Comparison of ENCODE assay signal across 15 cellular contexts in genomic region chr2:33411765-33412164, GRCh38.
DNase-seq lines count a peak whose midpoint lies in the region; ATAC-seq and TF ChIP-seq lines count a peak whose summit lies in the region.
"Had no signal": no experiment of that assay in that cellular context is flagged by ENCODE, and none has a peak within 500 bp of the region (broad histone marks: within the 10 kb centered on the region; RNA-seq: fewer than 3 reads in every experiment).

No MANE protein-coding gene starts in this region.

- DNase-seq in A172 (ENCODE audit: low spot score) (peak; percentile 46), adipocyte (ENCODE audit: low read depth) (peak; percentile 78), fibroblast of villous mesenchyme (ENCODE audit: low read depth) (peak; percentile 91), HK-2 (ENCODE audit: unreplicated experiment) (no peak), NCI-H1092 treated with DMSO at 0.1 percent for 48 hours (lab: John Stamatoyannopoulos, UW) (no peak), heart left ventricle (no peak), MV-4-11 (lab: John Stamatoyannopoulos, UW) (no peak)
- DNase-seq: DND-41; effector memory CD4-positive, alpha-beta T cell; head of caudate nucleus; occipital lobe; Peyer's patch had no signal

- no peak for TF ChIP-seq POLR2A in heart left ventricle (IDR thresholded peaks at IDR 0.05)

- H3K9me3 ChIP-seq in HEK293 (ENCODE audit: control insufficient read depth, insufficient read depth, low read depth, low read length), result no peaks in the 10 kb centered on the region
- peaks cover 6% of the 10 kb centered on the region for H3K9me3 ChIP-seq in adipocyte (ENCODE audit: control insufficient read depth, low read length)
- H3K9me3 ChIP-seq in heart left ventricle, result peaks cover 0 to 13% (median 6%) of the 10 kb centered on the region in 12 donors
- H3K9me3 ChIP-seq: Peyer's patch had no signal

- H3K36me3 ChIP-seq in HEK293 (ENCODE audit: control insufficient read depth in 2 of 2, insufficient read depth in 1 of 2, low read length in 2 of 2) (no peaks in the 10 kb centered on the region), adipocyte (ENCODE audit: control insufficient read depth, insufficient read depth, low read length, severe bottlenecking) (no peaks in the 10 kb centered on the region), heart left ventricle (no peaks in the 10 kb centered on the region)
- H3K36me3 ChIP-seq: Peyer's patch had no signal

- no peak overlapping the region for H3K4me3 ChIP-seq in HEK293 (ENCODE audit: low read depth, low read length)
- H3K4me3 ChIP-seq in adipocyte (ENCODE audit: low read length), result no peak overlapping the region
- H3K4me3 ChIP-seq in fibroblast of villous mesenchyme (ENCODE audit: low read depth, low read length), result no peak overlapping the region
- no peak overlapping the region for H3K4me3 ChIP-seq in heart left ventricle
- H3K4me3 ChIP-seq: Peyer's patch had no signal

- H3K27ac ChIP-seq in HEK293 (ENCODE audit: extremely low read depth, low read depth, low read length) (no peak overlapping the region), heart left ventricle (no peak overlapping the region)
- H3K27ac ChIP-seq: KMS-11, Peyer's patch had no signal

- no peak for TF ChIP-seq CTCF in HEK293 (tag by site-specific recombination; IDR thresholded peaks at IDR 0.05)
- no peak for TF ChIP-seq CTCF in fibroblast of villous mesenchyme (IDR thresholded peaks at IDR 0.05; ENCODE audit: insufficient read depth, low read depth, low read length)
- TF ChIP-seq CTCF in heart left ventricle (IDR thresholded peaks at IDR 0.05), result no peak

- no peak for ATAC-seq in heart left ventricle
- ATAC-seq: stimulated activated effector memory CD8-positive, alpha-beta T cell treated with anti-CD3 and anti-CD28 coated beads, Interleukin-12 subunit alpha, Interleukin-12 subunit beta, amount 100 ng/mL, for 72 hours had no signal

- H3K9ac ChIP-seq in adipocyte (ENCODE audit: low read length), result no peak overlapping the region
- H3K9ac ChIP-seq: KMS-11 had no signal

- H3K27me3 ChIP-seq in adipocyte (replicated peaks; ENCODE audit: control insufficient read depth, insufficient read depth, low read length) (no peaks in the 10 kb centered on the region), heart left ventricle (no peaks in the 10 kb centered on the region)
- H3K27me3 ChIP-seq: Peyer's patch had no signal

- intact Hi-C loops in heart left ventricle (cut with DNase I), result loop anchor here in 7 of 10 donors (2.0 to 10.0 kb wide), 4 partner anchors 29 to 173 kb away; no protein-coding TSS in a partner anchor

- CTCF ChIA-PET in HEK293 (lab: Yijun Ruan, JAX), result interaction anchor here (0.6 to 1.5 kb wide), 4 partner anchors 9 to 355 kb away, joined by 3 to 5 read pairs (median 4); no protein-coding TSS in a partner anchor

- POLR2A ChIA-PET in HEK293 (lab: Yijun Ruan, JAX), result no interaction called here

- WGBS in heart left ventricle, 4 donors, result 66 to 74% (median 70%) methylated on average over 3 of the region's 3 CpGs

- 0 out of 2 replicates have a peak, but pooled peaks cover 6% of the 10 kb centered on the region for H3K4me1 ChIP-seq in HEK293 (ENCODE audit: control insufficient read depth, insufficient read depth, low read length)
- no peaks in the 10 kb centered on the region for H3K4me1 ChIP-seq in adipocyte (ENCODE audit: control insufficient read depth, insufficient read depth, low read length)
- H3K4me1 ChIP-seq in heart left ventricle, result peaks cover 0 to 6% (median 0%) of the 10 kb centered on the region in 12 donors
- H3K4me1 ChIP-seq: Peyer's patch had no signal

TF ChIP-seq in HEK293, 187 proteins besides CTCF, POLR2A, EP300 and RAD21 (continues in another document):
- TF ChIP-seq ZNF600 (tag by site-specific recombination; IDR thresholded peaks at IDR 0.05) (no peak), ZNF248 (tag by site-specific recombination; IDR thresholded peaks at IDR 0.05) (no peak), ZNF155 (tag by site-specific recombination; IDR thresholded peaks at IDR 0.05) (no peak), ZNF837 (tag by site-specific recombination; IDR thresholded peaks at IDR 0.05) (no peak), ZNF239 (tag by site-specific recombination; IDR thresholded peaks at IDR 0.05) (no peak), ZIC2 (tag by site-specific recombination; IDR thresholded peaks at IDR 0.05) (peak; percentile 73), ZNF664 (tag by site-specific recombination; IDR thresholded peaks at IDR 0.05) (no peak), ZNF629 (tag by site-specific recombination; IDR thresholded peaks at IDR 0.05) (peak; percentile 83), PATZ1 (tag by site-specific recombination; IDR thresholded peaks at IDR 0.05) (no peak), ZNF292 (tag by site-specific recombination; IDR thresholded peaks at IDR 0.05; ENCODE audit: borderline replicate concordance, low read depth) (no peak), ZBTB21 (tag by site-specific recombination; IDR thresholded peaks at IDR 0.05) (peak; percentile 75; the same call in 1 of the 2 replicates), ZNF140 (tag by site-specific recombination; IDR thresholded peaks at IDR 0.05) (no peak), HOXC10 (CRISPR knock-in tag; IDR thresholded peaks at IDR 0.05) (no peak), ZEB2 (tag by site-specific recombination; IDR thresholded peaks at IDR 0.05) (no peak), ZNF654 (tag by site-specific recombination; IDR thresholded peaks at IDR 0.05; ENCODE audit: low read depth) (no peak), ZFP41 (tag by site-specific recombination; IDR thresholded peaks at IDR 0.05; ENCODE audit: borderline replicate concordance) (no peak), ZXDB (tag by site-specific recombination; IDR thresholded peaks at IDR 0.05) (no peak), ZBTB17 (tag by site-specific recombination; IDR thresholded peaks at IDR 0.05) (peak; percentile 87), ZBTB1 (tag by site-specific recombination; IDR thresholded peaks at IDR 0.05) (no peak), ZNF707 (tag by site-specific recombination; IDR thresholded peaks at IDR 0.05) (no peak)
- TF ChIP-seq, protein P1, sequence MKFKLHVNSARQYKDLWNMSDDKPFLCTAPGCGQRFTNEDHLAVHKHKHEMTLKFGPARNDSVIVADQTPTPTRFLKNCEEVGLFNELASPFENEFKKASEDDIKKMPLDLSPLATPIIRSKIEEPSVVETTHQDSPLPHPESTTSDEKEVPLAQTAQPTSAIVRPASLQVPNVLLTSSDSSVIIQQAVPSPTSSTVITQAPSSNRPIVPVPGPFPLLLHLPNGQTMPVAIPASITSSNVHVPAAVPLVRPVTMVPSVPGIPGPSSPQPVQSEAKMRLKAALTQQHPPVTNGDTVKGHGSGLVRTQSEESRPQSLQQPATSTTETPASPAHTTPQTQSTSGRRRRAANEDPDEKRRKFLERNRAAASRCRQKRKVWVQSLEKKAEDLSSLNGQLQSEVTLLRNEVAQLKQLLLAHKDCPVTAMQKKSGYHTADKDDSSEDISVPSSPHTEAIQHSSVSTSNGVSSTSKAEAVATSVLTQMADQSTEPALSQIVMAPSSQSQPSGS (tag by site-specific recombination; IDR thresholded peaks at IDR 0.05; ENCODE audit: low read depth), result peak; percentile 95
- TF ChIP-seq, protein P2, sequence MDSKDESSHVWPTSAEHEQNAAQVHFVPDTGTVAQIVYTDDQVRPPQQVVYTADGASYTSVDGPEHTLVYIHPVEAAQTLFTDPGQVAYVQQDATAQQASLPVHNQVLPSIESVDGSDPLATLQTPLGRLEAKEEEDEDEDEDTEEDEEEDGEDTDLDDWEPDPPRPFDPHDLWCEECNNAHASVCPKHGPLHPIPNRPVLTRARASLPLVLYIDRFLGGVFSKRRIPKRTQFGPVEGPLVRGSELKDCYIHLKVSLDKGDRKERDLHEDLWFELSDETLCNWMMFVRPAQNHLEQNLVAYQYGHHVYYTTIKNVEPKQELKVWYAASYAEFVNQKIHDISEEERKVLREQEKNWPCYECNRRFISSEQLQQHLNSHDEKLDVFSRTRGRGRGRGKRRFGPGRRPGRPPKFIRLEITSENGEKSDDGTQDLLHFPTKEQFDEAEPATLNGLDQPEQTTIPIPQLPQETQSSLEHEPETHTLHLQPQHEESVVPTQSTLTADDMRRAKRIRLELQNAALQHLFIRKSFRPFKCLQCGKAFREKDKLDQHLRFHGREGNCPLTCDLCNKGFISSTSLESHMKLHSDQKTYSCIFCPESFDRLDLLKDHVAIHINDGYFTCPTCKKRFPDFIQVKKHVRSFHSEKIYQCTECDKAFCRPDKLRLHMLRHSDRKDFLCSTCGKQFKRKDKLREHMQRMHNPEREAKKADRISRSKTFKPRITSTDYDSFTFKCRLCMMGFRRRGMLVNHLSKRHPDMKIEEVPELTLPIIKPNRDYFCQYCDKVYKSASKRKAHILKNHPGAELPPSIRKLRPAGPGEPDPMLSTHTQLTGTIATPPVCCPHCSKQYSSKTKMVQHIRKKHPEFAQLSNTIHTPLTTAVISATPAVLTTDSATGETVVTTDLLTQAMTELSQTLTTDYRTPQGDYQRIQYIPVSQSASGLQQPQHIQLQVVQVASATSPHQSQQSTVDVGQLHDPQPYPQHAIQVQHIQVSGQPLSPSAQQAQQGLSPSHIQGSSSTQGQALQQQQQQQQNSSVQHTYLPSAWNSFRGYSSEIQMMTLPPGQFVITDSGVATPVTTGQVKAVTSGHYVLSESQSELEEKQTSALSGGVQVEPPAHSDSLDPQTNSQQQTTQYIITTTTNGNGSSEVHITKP (tag by site-specific recombination; IDR thresholded peaks at IDR 0.05), result 0 out of 2 replicates have a peak, but pooled peaks have one; percentile 8
- TF ChIP-seq, protein P3, sequence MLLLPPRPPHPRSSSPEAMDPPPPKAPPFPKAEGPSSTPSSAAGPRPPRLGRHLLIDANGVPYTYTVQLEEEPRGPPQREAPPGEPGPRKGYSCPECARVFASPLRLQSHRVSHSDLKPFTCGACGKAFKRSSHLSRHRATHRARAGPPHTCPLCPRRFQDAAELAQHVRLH (tag by site-specific recombination; IDR thresholded peaks at IDR 0.05), result no peak

Comparison
In these comparisons a context has a peak if more than half of its experiments do, and no peak if none do; other contexts are left out.
1. DNase-seq: peak in A172 (single experiment), adipocyte (single experiment) and fibroblast of villous mesenchyme (single experiment); none in HK-2 (single experiment), NCI-H1092 treated with DMSO at 0.1 percent for 48 hours (single experiment), heart left ventricle (0 of 5) and MV-4-11 (single experiment).